In genomic region chr2:72779495-72779894, GRCh38 we compare ENCODE assay signal across 16 cellular contexts. TPM values are rescaled to one million over a fixed set of nuclear protein-coding genes. Genes with fewer than 3 reads are reported as not detected.
DNase-seq lines count a peak whose midpoint lies in the region; ATAC-seq and TF ChIP-seq lines count a peak whose summit lies in the region.
"Had no signal": no experiment of that assay in that cellular context is flagged by ENCODE, and none has a peak within 500 bp of the region (broad histone marks: within the 10 kb centered on the region; RNA-seq: fewer than 3 reads in every experiment).

No MANE protein-coding gene starts in this region.

- no peaks in the 10 kb centered on the region for H3K9me3 ChIP-seq in SK-N-MC (ENCODE audit: low read depth, low read length)
- H3K9me3 ChIP-seq in right atrium auricular region, result peaks cover 0 to 5% of the 10 kb centered on the region in 2 donors
- H3K9me3 ChIP-seq: Caco-2 had no signal

- DNase-seq in left ventricle myocardium superior (no peak), Right ventricle myocardium superior (no peak), SK-N-MC (ENCODE audit: low read depth, low spot score) (no peak), right atrium auricular region (ENCODE audit: low spot score) (no peak), mesenteric fat pad (ENCODE audit: low spot score) (no peak), GOT3 (lab: John Stamatoyannopoulos, UW) (no peak)
- DNase-seq: Caco-2; CD4-positive, CD25-positive, alpha-beta regulatory T cell; CD8-positive, alpha-beta T cell; DMS153; DND-41; GM23248; H9 had no signal

- no peaks in the 10 kb centered on the region for H3K27me3 ChIP-seq in right atrium auricular region
- H3K27me3 ChIP-seq: BLaER1 had no signal

- ATAC-seq in left ventricle myocardium superior (peak; percentile 31), Right ventricle myocardium superior (ENCODE audit: poor library complexity) (no peak)
- ATAC-seq: CD8-positive, alpha-beta T cell; HCT116 had no signal

- H3K9ac ChIP-seq in SK-N-MC (ENCODE audit: insufficient read length), result no peak overlapping the region
- H3K9ac ChIP-seq: BLaER1, GM23248 had no signal

- H3K4me1 ChIP-seq in right atrium auricular region, result peaks cover 0 to 39% of the 10 kb centered on the region in 2 donors
- H3K4me1 ChIP-seq: BLaER1 had no signal

- H3K27ac ChIP-seq in SK-N-MC, result peak overlapping the region; percentile 14; the same call in 1 of the 2 replicates
- peak overlapping the region; percentile 9 to 66 for H3K27ac ChIP-seq in right atrium auricular region
- H3K27ac ChIP-seq: BLaER1, C4-2B, GM23248 had no signal

- peaks cover 10% of the 10 kb centered on the region for H3K36me3 ChIP-seq in SK-N-MC (ENCODE audit: insufficient read depth, low read length)
- no peaks in the 10 kb centered on the region for H3K36me3 ChIP-seq in right atrium auricular region
- H3K36me3 ChIP-seq: BLaER1 had no signal

- TF ChIP-seq CTCF in right atrium auricular region (IDR thresholded peaks at IDR 0.05), result no peak

- H3K4me3 ChIP-seq in SK-N-MC (no peak overlapping the region), right atrium auricular region (no peak overlapping the region)
- H3K4me3 ChIP-seq: BLaER1, GM23248 had no signal

- intact Hi-C loops in left ventricle myocardium superior (cut with micrococcal nuclease), result no loop called here
- intact Hi-C loops in Right ventricle myocardium superior (cut with DNase I), result no loop called here

RNA-seq across cellular contexts. Expression of gene EXOC6B, which starts 46.3 kb away (rescaled TPM):
- total RNA-seq in left ventricle myocardium superior, result 122 TPM
- total RNA-seq in Right ventricle myocardium superior, result 96.9 TPM
- total RNA-seq in right atrium auricular region, result 100 to 1,000 TPM in 1 of 2 donors, 10 to 100 TPM in 1; 80.5 to 111 TPM
- 37.4 TPM for total RNA-seq in mesenteric fat pad
